Comparison of ENCODE assay signal across 18 cellular contexts in genomic region chr1:24443241-24443656, GRCh38. TPM values are rescaled to one million over a fixed set of nuclear protein-coding genes. Genes with fewer than 3 reads are reported as not detected.
A peak's percentile ranks its signal among the peaks of the same experiment; 100 is the strongest.
DNase-seq lines count a peak whose midpoint lies in the region; ATAC-seq, FAIRE-seq and TF ChIP-seq lines count a peak whose summit lies in the region.
"Had no signal": no experiment of that assay in that cellular context is flagged by ENCODE, and none has a peak within 500 bp of the region (broad histone marks: within the 10 kb centered on the region; RNA-seq: fewer than 3 reads in every experiment).

No MANE protein-coding gene starts in this region.

- H3K27me3 ChIP-seq in K562 (ENCODE audit: control insufficient read depth in 2 of 2, insufficient read depth in 2 of 2, low read length in 2 of 2) (no peaks in the 10 kb centered on the region), mesendoderm (ENCODE audit: insufficient read depth, low read length, poor library complexity) (no peaks in the 10 kb centered on the region), PC-3 (ENCODE audit: low read length) (no peaks in the 10 kb centered on the region)
- no peaks in the 10 kb centered on the region for H3K27me3 ChIP-seq in CD8-positive, alpha-beta memory T cell (ENCODE audit: insufficient read depth, low read length, poor library complexity, severe bottlenecking)

- FAIRE-seq in K562 (lab: Jason Lieb, UNC), result no peak
- FAIRE-seq: G401.6 had no signal

- CTCF ChIA-PET in K562 (lab: Yijun Ruan, JAX; ENCODE audit: low intra/inter-chr PET ratio), result no interaction called here
- CTCF ChIA-PET in PC-3 (lab: Charles Lee), result no interaction called here
- CTCF ChIA-PET in CD8-positive, alpha-beta memory T cell (lab: Charles Lee), result interaction anchor here (1.5 to 1.9 kb wide), 2 partner anchors 20 to 144 kb away, joined by 3 to 6 read pairs; no protein-coding TSS in a partner anchor

- no peak for TF ChIP-seq POLR2A in K562 (conservative IDR thresholded peaks at IDR 0.05)

- no peak overlapping the region for H3K4ac ChIP-seq in mesendoderm (ENCODE audit: low read depth, low read length)

- no peak overlapping the region for H3K18ac ChIP-seq in mesendoderm (ENCODE audit: low read length)

- H3K36me3 Mint-ChIP-seq in CD8-positive, alpha-beta memory T cell, result peaks cover 27 to 92% (median 31%) of the 10 kb centered on the region in 3 donors

- no peaks in the 10 kb centered on the region for H3K9me3 Mint-ChIP-seq in CD8-positive, alpha-beta memory T cell
- H3K9me3 Mint-ChIP-seq: naive thymus-derived CD8-positive, alpha-beta T cell had no signal

- H3K4me3 Mint-ChIP-seq in CD8-positive, alpha-beta memory T cell, result no peak overlapping the region
- H3K4me3 Mint-ChIP-seq: naive thymus-derived CD8-positive, alpha-beta T cell had no signal

- no peak overlapping the region for H3K27ac Mint-ChIP-seq in CD8-positive, alpha-beta memory T cell

- TF ChIP-seq CTCF in LNCaP clone FGC (IDR thresholded peaks at IDR 0.05; ENCODE audit: control insufficient read depth, extremely low read depth, insufficient read depth) (no peak), K562 (IDR thresholded peaks at IDR 0.05 in 2 of 3, conservative IDR thresholded peaks at IDR 0.05 in 1 of 3; ENCODE audit: insufficient read depth in 2 of 3, low read depth in 1 of 3, low read length in 3 of 3) (no peak), PC-3 (conservative IDR thresholded peaks at IDR 0.05; ENCODE audit: low read depth, low read length) (no peak)

- H3K23ac ChIP-seq in mesendoderm (ENCODE audit: low read length), result no peak overlapping the region

- no TSS peak for BruUV-seq in K562 (replicated peaks; lab: Mats Ljungman, UMichigan)
- no TSS peak for BruUV-seq in PC-3 (replicated peaks; lab: Mats Ljungman, UMichigan)

- no peak overlapping the region for H4K8ac ChIP-seq in mesendoderm (ENCODE audit: low read depth, low read length)

- WGBS in K562 (ENCODE audit: insufficient coverage, low coverage, missing lambda C conversion rate), result 49% methylated on average over 2 of the region's 2 CpGs
- WGBS in mesendoderm (ENCODE audit: extremely low coverage, insufficient coverage, low lambda C conversion rate), result no CpG with 5 or more reads among the region's 2 CpGs

- intact Hi-C loops in K562 (cut with micrococcal nuclease), result no loop called here
- intact Hi-C loops in PC-3 (cut with micrococcal nuclease), result no loop called here

- H3K27ac ChIP-seq in K562 (ENCODE audit: extremely low read depth, low read depth, low read length), result no peak overlapping the region
- H3K27ac ChIP-seq in mesendoderm (ENCODE audit: low read depth, low read length), result no peak overlapping the region
- H3K27ac ChIP-seq in PC-3 (ENCODE audit: low read length), result no peak overlapping the region
- no peak overlapping the region for H3K27ac ChIP-seq in CD8-positive, alpha-beta memory T cell (ENCODE audit: low read depth, low read length)
- H3K27ac ChIP-seq: C4-2B, epithelial cell of prostate had no signal

- in situ Hi-C loops in K562 (cut with MboI), result no loop called here

- H3K9me2 ChIP-seq in PC-3 (replicated peaks; ENCODE audit: low read length), result no peaks in the 10 kb centered on the region

- no peak overlapping the region for H2AK5ac ChIP-seq in mesendoderm (ENCODE audit: low read length)

- H3K4me1 Mint-ChIP-seq in CD8-positive, alpha-beta memory T cell, result peaks cover 2 to 5% (median 4%) of the 10 kb centered on the region in 3 donors

- ATAC-seq in K562 (no peak), GM19467 (IDR thresholded peaks at IDR 0.05; ENCODE audit: unreplicated experiment) (no peak), PC-3 (no peak)
- ATAC-seq: left ventricle myocardium superior; naive thymus-derived CD8-positive, alpha-beta T cell had no signal

- H3K79me2 ChIP-seq in K562 (ENCODE audit: control insufficient read depth, insufficient read depth, low read length), result peaks cover 4% of the 10 kb centered on the region; the same call in 1 of the 3 replicates
- H3K79me2 ChIP-seq in mesendoderm (ENCODE audit: control insufficient read depth, insufficient read depth, low read length), result no peaks in the 10 kb centered on the region
- no peaks in the 10 kb centered on the region for H3K79me2 ChIP-seq in PC-3 (ENCODE audit: low read length)

- peaks cover 5 to 10% of the 10 kb centered on the region in 2 experiments; a peak in 4 of 5 replicates for H3K4me1 ChIP-seq in K562 (replicated peaks in 1 of 2; ENCODE audit: control insufficient read depth in 2 of 2, insufficient read depth in 2 of 2, low read length in 2 of 2)
- H3K4me1 ChIP-seq in mesendoderm (ENCODE audit: control insufficient read depth, low read depth, low read length), result peaks cover 3% of the 10 kb centered on the region
- H3K4me1 ChIP-seq in PC-3 (ENCODE audit: insufficient read depth, low read length), result peaks cover 2% of the 10 kb centered on the region; the same call in 1 of the 2 replicates
- peaks cover 4% of the 10 kb centered on the region for H3K4me1 ChIP-seq in CD8-positive, alpha-beta memory T cell (ENCODE audit: insufficient read depth, low read length)

- no peak overlapping the region for H2BK15ac ChIP-seq in mesendoderm (replicated peaks; ENCODE audit: low read depth)

- no peaks in the 10 kb centered on the region for H3K27me3 Mint-ChIP-seq in CD8-positive, alpha-beta memory T cell
- H3K27me3 Mint-ChIP-seq: naive thymus-derived CD8-positive, alpha-beta T cell had no signal

- H3F3A ChIP-seq in PC-3 (ENCODE audit: low read length, unreplicated experiment), result no peaks in the 10 kb centered on the region

- H4K5ac ChIP-seq in mesendoderm (ENCODE audit: low read length), result no peak overlapping the region

- TF ChIP-seq RAD21 in K562 (CRISPR knock-in tag; conservative IDR thresholded peaks at IDR 0.05 in 1 of 2, IDR thresholded peaks at IDR 0.05 in 1 of 2), result no peak

- H2BK5ac ChIP-seq in mesendoderm (ENCODE audit: low read length), result no peak overlapping the region

- H3K9ac ChIP-seq in K562 (ENCODE audit: insufficient read depth in 1 of 2, low read depth in 2 of 2, low read length in 2 of 2) (no peak overlapping the region), mesendoderm (ENCODE audit: low read length) (no peak overlapping the region), PC-3 (ENCODE audit: low read length) (no peak overlapping the region)

- H3K4me3 ChIP-seq in LNCaP clone FGC (ENCODE audit: low read depth, low read length) (no peak overlapping the region), K562 (no peak overlapping the region), mesendoderm (ENCODE audit: low read length) (no peak overlapping the region), PC-3 (ENCODE audit: low read length) (no peak overlapping the region)
- H3K4me3 ChIP-seq in CD8-positive, alpha-beta memory T cell (ENCODE audit: low read length), result no peak overlapping the region

- no peak overlapping the region for H3K4me2 ChIP-seq in K562 (ENCODE audit: insufficient read depth, low read length)
- no peak overlapping the region for H3K4me2 ChIP-seq in mesendoderm (ENCODE audit: low read length)
- H3K4me2 ChIP-seq in PC-3 (ENCODE audit: low read length), result no peak overlapping the region

- peak; percentile 42 for DNase-seq in DMS79 (lab: John Stamatoyannopoulos, UW)
- peak; percentile 19 for DNase-seq in LNCaP clone FGC (ENCODE audit: low read depth)
- DNase-seq in K562 (ENCODE audit: extremely low read depth in 1 of 4, low spot score in 3 of 4), result no peak
- peak; percentile 33 for DNase-seq in mesendoderm
- no peak for DNase-seq in PC-3
- DNase-seq in CD8-positive, alpha-beta memory T cell, result no peak
- DNase-seq in T1000 (lab: John Stamatoyannopoulos, UW), result no peak
- DNase-seq: activated CD4-positive, alpha-beta T cell treated with anti-CD3 and anti-CD28 coated beads, Interleukin-2, amount 50 U/mL, for 1 hour; activated T-cell treated with anti-CD3 and anti-CD28 coated beads, Interleukin-2, amount 50 U/mL, for 1 hour; left ventricle myocardium superior; naive thymus-derived CD8-positive, alpha-beta T cell; Right ventricle myocardium superior; stimulated activated CD4-positive, alpha-beta T cell treated with anti-CD3 and anti-CD28 coated beads, Interleukin-1b, Interleukin-23, amount 100 ng/mL, for 48 hours; trophoblast cell had no signal

- H2AFZ ChIP-seq in K562 (ENCODE audit: low read depth, low read length) (no peak overlapping the region), PC-3 (ENCODE audit: low read length) (no peak overlapping the region)

- POLR2A ChIA-PET in K562 (lab: Yijun Ruan, JAX), result interaction anchor here (0.9 to 1.5 kb wide), 7 partner anchors 11 to 282 kb away, joined by 3 to 8 read pairs (median 4); no protein-coding TSS in a partner anchor
- POLR2A ChIA-PET in PC-3 (lab: Charles Lee; ENCODE audit: unreplicated experiment), result interaction anchor here (0.6 kb wide), 1 partner anchor 26 kb away, joined by 3 read pairs; no protein-coding TSS in a partner anchor
- POLR2A ChIA-PET in CD8-positive, alpha-beta memory T cell (lab: Charles Lee), result no interaction called here

- H3K56ac ChIP-seq in mesendoderm (ENCODE audit: low read length), result no peak overlapping the region

- no peaks in the 10 kb centered on the region for H3K9me3 ChIP-seq in K562 (replicated peaks; ENCODE audit: control insufficient read depth, insufficient read depth, low read depth, low read length)
- H3K9me3 ChIP-seq in PC-3 (ENCODE audit: low read length), result no peaks in the 10 kb centered on the region
- H3K9me3 ChIP-seq in CD8-positive, alpha-beta memory T cell (ENCODE audit: low read length), result no peaks in the 10 kb centered on the region

- no peak for TF ChIP-seq EP300 in K562 (IDR thresholded peaks at IDR 0.05; ENCODE audit: low read length)

- H3K36me3 ChIP-seq in K562 (ENCODE audit: control insufficient read depth, insufficient read depth, low read length) (peaks cover 42% of the 10 kb centered on the region), mesendoderm (ENCODE audit: control insufficient read depth, insufficient read depth, low read length) (no peaks in the 10 kb centered on the region), PC-3 (ENCODE audit: low read depth, low read length) (peaks cover 15% of the 10 kb centered on the region; the same call in 1 of the 2 replicates)
- H3K36me3 ChIP-seq in CD8-positive, alpha-beta memory T cell (ENCODE audit: insufficient read depth, low read length), result peaks cover 24% of the 10 kb centered on the region

- no peaks in the 10 kb centered on the region for H3K79me1 ChIP-seq in mesendoderm (ENCODE audit: low read length)

- no peak overlapping the region for H2BK120ac ChIP-seq in mesendoderm (ENCODE audit: low read depth, low read length)

- 0 out of 2 replicates have a peak, but pooled peaks cover 3% of the 10 kb centered on the region for H4K20me1 ChIP-seq in K562 (replicated peaks; ENCODE audit: control insufficient read depth, insufficient read depth, low read length)
- no peaks in the 10 kb centered on the region for H4K20me1 ChIP-seq in PC-3 (ENCODE audit: low read length)

- no peaks in the 10 kb centered on the region for H3K9me1 ChIP-seq in K562 (ENCODE audit: control insufficient read depth, insufficient read depth, low read length)

RNA-seq across cellular contexts. Expression of gene NIPAL3, which starts 27.6 kb away (rescaled TPM):
- 55.9 and 56.4 TPM in 2 replicates for total RNA-seq in K562 (2011; cell fraction: chromatin; rRNA removed; ENCODE audit: low replicate concordance)
- 44.2 and 44.6 TPM in 2 replicates for total RNA-seq in K562 (2011; cell fraction: nucleolus; rRNA removed)
- total RNA-seq in K562 (2011; cell fraction: nucleoplasm; rRNA removed), result 57.1 and 68.0 TPM in 2 replicates
- 15.4 and 24.7 TPM in 2 replicates for total RNA-seq in K562 (2014; rRNA removed)
- total RNA-seq in K562 (2014; rRNA removed; fragmentation: Illumina TruSeq; extraction: Trizol), result 16.3 and 16.6 TPM in 2 replicates
- total RNA-seq in K562 (2015; rRNA removed; fragmentation: Illumina TruSeq; extraction: Trizol), result 11.3 and 11.4 TPM in 2 replicates
- 26.0 and 26.3 TPM in 2 replicates for total RNA-seq in K562 (2021)
- 16.0 and 18.2 TPM in 2 replicates for polyA plus RNA-seq in K562 (2011; rRNA removed)
- polyA plus RNA-seq in K562 (2011; cell fraction: cytosol; rRNA removed), result 18.5 and 19.9 TPM in 2 replicates
- 14.4 and 16.1 TPM in 2 replicates for polyA plus RNA-seq in K562 (2011; cell fraction: nucleus; rRNA removed)
- polyA plus RNA-seq in K562 (2012), result 16.3 and 17.9 TPM in 2 replicates
- polyA plus RNA-seq in K562 (2014; fragmentation: Illumina TruSeq; extraction: Trizol), result 20.0 and 21.3 TPM in 2 replicates
- 10 to 100 TPM; 10.5 to 12.2 TPM for polyA plus RNA-seq in K562 (2014; fragmentation: Nextera tagmentation; extraction: Ambion mirVana)
- polyA plus RNA-seq in K562 (2014; rRNA removed), result 13.8 and 16.2 TPM in 2 replicates
- polyA minus RNA-seq in K562 (2011; rRNA and poly(A)+ RNA removed), result 18.9 and 24.0 TPM in 2 replicates
- polyA minus RNA-seq in K562 (2011; cell fraction: cytosol; rRNA and poly(A)+ RNA removed), result 10.6 and 15.2 TPM in 2 replicates
- polyA minus RNA-seq in K562 (2011; cell fraction: nucleus; rRNA and poly(A)+ RNA removed), result 13.1 and 19.4 TPM in 2 replicates
- polyA plus RNA-seq in mesendoderm (2013, experiment 1 of 2), result 3.5 TPM
- polyA plus RNA-seq in mesendoderm (2013, experiment 2 of 2), result 3.6 TPM
- 35.2 and 43.7 TPM in 2 replicates for total RNA-seq in PC-3 (2014; rRNA removed)
- 10 to 100 TPM; 31.3 to 33.2 TPM for total RNA-seq in CD8-positive, alpha-beta memory T cell
- 55.5 TPM for polyA plus RNA-seq in CD8-positive, alpha-beta memory T cell

RNA-seq across cellular contexts. Expression of gene STPG1, which starts 29.7 kb away (rescaled TPM):
- 14.4 and 22.0 TPM in 2 replicates for total RNA-seq in K562 (2011; cell fraction: chromatin; rRNA removed; ENCODE audit: low replicate concordance)
- total RNA-seq in K562 (2011; cell fraction: nucleolus; rRNA removed), result 8.7 and 9.3 TPM in 2 replicates
- total RNA-seq in K562 (2011; cell fraction: nucleoplasm; rRNA removed), result 14.4 and 16.4 TPM in 2 replicates
- total RNA-seq in K562 (2014; rRNA removed), result 6.7 and 7.6 TPM in 2 replicates
- 8.2 and 8.3 TPM in 2 replicates for total RNA-seq in K562 (2014; rRNA removed; fragmentation: Illumina TruSeq; extraction: Trizol)
- 5.1 and 5.5 TPM in 2 replicates for total RNA-seq in K562 (2015; rRNA removed; fragmentation: Illumina TruSeq; extraction: Trizol)
- 7.2 and 7.6 TPM in 2 replicates for total RNA-seq in K562 (2021)
- polyA plus RNA-seq in K562 (2011; rRNA removed), result 7.2 and 8.4 TPM in 2 replicates
- polyA plus RNA-seq in K562 (2011; cell fraction: cytosol; rRNA removed), result 4.4 and 5.4 TPM in 2 replicates
- 5.9 and 7.6 TPM in 2 replicates for polyA plus RNA-seq in K562 (2011; cell fraction: nucleus; rRNA removed)
- polyA plus RNA-seq in K562 (2012), result 6.0 and 8.3 TPM in 2 replicates
- 9.0 and 10.1 TPM in 2 replicates for polyA plus RNA-seq in K562 (2014; fragmentation: Illumina TruSeq; extraction: Trizol)
- polyA plus RNA-seq in K562 (2014; fragmentation: Nextera tagmentation; extraction: Ambion mirVana), result 10 to 100 TPM; 10.4 to 11.9 TPM
- 5.0 and 9.4 TPM in 2 replicates for polyA plus RNA-seq in K562 (2014; rRNA removed)
- 7.0 and 7.8 TPM in 2 replicates for polyA minus RNA-seq in K562 (2011; rRNA and poly(A)+ RNA removed)
- polyA minus RNA-seq in K562 (2011; cell fraction: cytosol; rRNA and poly(A)+ RNA removed), result 2.1 and 3.9 TPM in 2 replicates
- polyA minus RNA-seq in K562 (2011; cell fraction: nucleus; rRNA and poly(A)+ RNA removed), result 5.4 and 7.0 TPM in 2 replicates
- 7.7 TPM for polyA plus RNA-seq in mesendoderm (2013, experiment 1 of 2)
- polyA plus RNA-seq in mesendoderm (2013, experiment 2 of 2), result 8.9 TPM
- total RNA-seq in PC-3 (2014; rRNA removed), result 12.8 and 14.9 TPM in 2 replicates
- total RNA-seq in CD8-positive, alpha-beta memory T cell, result 1 to 10 TPM; 5.1 to 5.6 TPM
- 4.9 TPM for polyA plus RNA-seq in CD8-positive, alpha-beta memory T cell

RNA-seq across cellular contexts. Expression of gene RCAN3, which starts 59.4 kb away (rescaled TPM):
- 0.09 and 0.51 TPM in 2 replicates for total RNA-seq in K562 (2011; cell fraction: chromatin; rRNA removed; ENCODE audit: low replicate concordance)
- total RNA-seq in K562 (2011; cell fraction: nucleolus; rRNA removed), result under 0.01 TPM in 1 of 2 replicates, not detected in the other
- total RNA-seq in K562 (2011; cell fraction: nucleoplasm; rRNA removed), result 0.23 and 0.37 TPM in 2 replicates
- 0.24 and 1.4 TPM in 2 replicates for total RNA-seq in K562 (2014; rRNA removed)
- 0.29 and 0.33 TPM in 2 replicates for total RNA-seq in K562 (2014; rRNA removed; fragmentation: Illumina TruSeq; extraction: Trizol)
- 0.26 and 0.43 TPM in 2 replicates for total RNA-seq in K562 (2015; rRNA removed; fragmentation: Illumina TruSeq; extraction: Trizol)
- 0.42 and 0.84 TPM in 2 replicates for total RNA-seq in K562 (2021)
- 0.07 and 0.45 TPM in 2 replicates for polyA plus RNA-seq in K562 (2011; rRNA removed)
- polyA plus RNA-seq in K562 (2011; cell fraction: cytosol; rRNA removed), result 0.09 and 0.16 TPM in 2 replicates
- 0.27 and 0.36 TPM in 2 replicates for polyA plus RNA-seq in K562 (2011; cell fraction: nucleus; rRNA removed)
- polyA plus RNA-seq in K562 (2012), result 0.58 and 0.69 TPM in 2 replicates
- 0.43 and 0.55 TPM in 2 replicates for polyA plus RNA-seq in K562 (2014; fragmentation: Illumina TruSeq; extraction: Trizol)
- under 1 TPM; 0.10 to 0.11 TPM for polyA plus RNA-seq in K562 (2014; fragmentation: Nextera tagmentation; extraction: Ambion mirVana)
- polyA plus RNA-seq in K562 (2014; rRNA removed), result 0.23 and 1.4 TPM in 2 replicates
- 0.18 and 0.35 TPM in 2 replicates for polyA minus RNA-seq in K562 (2011; rRNA and poly(A)+ RNA removed)
- 1.4 TPM in 1 of 2 replicates, not detected in the other for polyA minus RNA-seq in K562 (2011; cell fraction: cytosol; rRNA and poly(A)+ RNA removed)
- not detected in 2 replicates for polyA minus RNA-seq in K562 (2011; cell fraction: nucleus; rRNA and poly(A)+ RNA removed)
- 13.0 TPM for polyA plus RNA-seq in mesendoderm (2013, experiment 1 of 2)
- polyA plus RNA-seq in mesendoderm (2013, experiment 2 of 2), result 13.4 TPM
- total RNA-seq in PC-3 (2014; rRNA removed), result 23.0 and 25.6 TPM in 2 replicates
- 10 to 100 TPM; 62.6 to 64.0 TPM for total RNA-seq in CD8-positive, alpha-beta memory T cell
- polyA plus RNA-seq in CD8-positive, alpha-beta memory T cell, result 66.7 TPM

Comparison
In these comparisons a context has a peak if more than half of its experiments do, and no peak if none do; other contexts are left out.
1. DNase-seq: peak in DMS79 (single experiment), LNCaP clone FGC (single experiment) and mesendoderm (single experiment); none in K562 (0 of 4), PC-3 (single experiment), CD8-positive, alpha-beta memory T cell (0 of 5) and T1000 (single experiment).
2. RNA of gene RCAN3, which starts 59.4 kb away (total RNA-seq): 62.6 to 64.0 TPM in CD8-positive, alpha-beta memory T cell and 23.0 to 25.6 TPM in PC-3; under 0.01 to 1.4 TPM in K562; every median in the first group is over 10 times any median in the second.